In the genomic region with DNA sequence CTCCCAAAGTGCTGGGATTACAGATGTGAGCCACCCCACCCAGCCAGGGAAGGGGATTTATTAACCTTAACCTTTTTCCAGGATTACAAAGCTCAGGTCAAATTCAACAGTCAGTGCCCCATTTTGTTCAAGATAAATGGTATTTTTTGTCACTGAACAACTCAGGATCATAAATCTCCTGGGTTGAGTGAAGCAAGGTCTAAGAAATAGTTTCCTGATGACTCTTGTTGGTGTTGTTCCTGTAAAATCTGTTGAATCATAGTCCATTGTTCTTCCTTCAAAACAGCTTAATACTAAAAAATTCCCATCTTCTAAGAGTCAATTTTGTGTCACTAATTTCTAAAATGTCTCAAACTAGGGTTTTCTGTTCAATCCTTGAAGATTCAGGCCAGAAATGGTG, we compare ENCODE assay signal across 1 cellular context.
TF ChIP-seq lines count a peak whose summit lies in the region.

No MANE protein-coding gene starts in this region.

TF ChIP-seq in SK-N-SH, 30 proteins besides CTCF, POLR2A, EP300 and RAD21:
- TF ChIP-seq ELF1 (IDR thresholded peaks at IDR 0.05) (no peak), FOSL2 (IDR thresholded peaks at IDR 0.05; ENCODE audit: borderline replicate concordance, low read depth) (peak; percentile 57; the same call in 1 of the 2 replicates), JUND (IDR thresholded peaks at IDR 0.05) (peak; percentile 45; the same call in 1 of the 2 replicates), TCF12 (IDR thresholded peaks at IDR 0.05) (peak; percentile 45; the same call in 1 of the 2 replicates), RXRA (IDR thresholded peaks at IDR 0.05; ENCODE audit: borderline replicate concordance, low read depth) (no peak), NRF1 (IDR thresholded peaks at IDR 0.05; ENCODE audit: low read depth, low read length) (no peak), TEAD4 (IDR thresholded peaks at IDR 0.05; ENCODE audit: borderline replicate concordance, insufficient read depth) (no peak), TAF1 (IDR thresholded peaks at IDR 0.05; ENCODE audit: borderline replicate concordance, low read depth, low read length) (no peak), PBX3 (IDR thresholded peaks at IDR 0.05) (peak; percentile 91), GATA2 (CRISPR knock-in tag; IDR thresholded peaks at IDR 0.05) (no peak)
- TF ChIP-seq, protein P1, sequence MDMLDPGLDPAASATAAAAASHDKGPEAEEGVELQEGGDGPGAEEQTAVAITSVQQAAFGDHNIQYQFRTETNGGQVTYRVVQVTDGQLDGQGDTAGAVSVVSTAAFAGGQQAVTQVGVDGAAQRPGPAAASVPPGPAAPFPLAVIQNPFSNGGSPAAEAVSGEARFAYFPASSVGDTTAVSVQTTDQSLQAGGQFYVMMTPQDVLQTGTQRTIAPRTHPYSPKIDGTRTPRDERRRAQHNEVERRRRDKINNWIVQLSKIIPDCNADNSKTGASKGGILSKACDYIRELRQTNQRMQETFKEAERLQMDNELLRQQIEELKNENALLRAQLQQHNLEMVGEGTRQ (IDR thresholded peaks at IDR 0.05; ENCODE audit: borderline replicate concordance, low read depth, low read length) = no peak
- TF ChIP-seq, protein P2, sequence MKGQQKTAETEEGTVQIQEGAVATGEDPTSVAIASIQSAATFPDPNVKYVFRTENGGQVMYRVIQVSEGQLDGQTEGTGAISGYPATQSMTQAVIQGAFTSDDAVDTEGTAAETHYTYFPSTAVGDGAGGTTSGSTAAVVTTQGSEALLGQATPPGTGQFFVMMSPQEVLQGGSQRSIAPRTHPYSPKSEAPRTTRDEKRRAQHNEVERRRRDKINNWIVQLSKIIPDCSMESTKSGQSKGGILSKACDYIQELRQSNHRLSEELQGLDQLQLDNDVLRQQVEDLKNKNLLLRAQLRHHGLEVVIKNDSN (IDR thresholded peaks at IDR 0.05; ENCODE audit: borderline replicate concordance, low read depth) = no peak
- TF ChIP-seq, protein P3, sequence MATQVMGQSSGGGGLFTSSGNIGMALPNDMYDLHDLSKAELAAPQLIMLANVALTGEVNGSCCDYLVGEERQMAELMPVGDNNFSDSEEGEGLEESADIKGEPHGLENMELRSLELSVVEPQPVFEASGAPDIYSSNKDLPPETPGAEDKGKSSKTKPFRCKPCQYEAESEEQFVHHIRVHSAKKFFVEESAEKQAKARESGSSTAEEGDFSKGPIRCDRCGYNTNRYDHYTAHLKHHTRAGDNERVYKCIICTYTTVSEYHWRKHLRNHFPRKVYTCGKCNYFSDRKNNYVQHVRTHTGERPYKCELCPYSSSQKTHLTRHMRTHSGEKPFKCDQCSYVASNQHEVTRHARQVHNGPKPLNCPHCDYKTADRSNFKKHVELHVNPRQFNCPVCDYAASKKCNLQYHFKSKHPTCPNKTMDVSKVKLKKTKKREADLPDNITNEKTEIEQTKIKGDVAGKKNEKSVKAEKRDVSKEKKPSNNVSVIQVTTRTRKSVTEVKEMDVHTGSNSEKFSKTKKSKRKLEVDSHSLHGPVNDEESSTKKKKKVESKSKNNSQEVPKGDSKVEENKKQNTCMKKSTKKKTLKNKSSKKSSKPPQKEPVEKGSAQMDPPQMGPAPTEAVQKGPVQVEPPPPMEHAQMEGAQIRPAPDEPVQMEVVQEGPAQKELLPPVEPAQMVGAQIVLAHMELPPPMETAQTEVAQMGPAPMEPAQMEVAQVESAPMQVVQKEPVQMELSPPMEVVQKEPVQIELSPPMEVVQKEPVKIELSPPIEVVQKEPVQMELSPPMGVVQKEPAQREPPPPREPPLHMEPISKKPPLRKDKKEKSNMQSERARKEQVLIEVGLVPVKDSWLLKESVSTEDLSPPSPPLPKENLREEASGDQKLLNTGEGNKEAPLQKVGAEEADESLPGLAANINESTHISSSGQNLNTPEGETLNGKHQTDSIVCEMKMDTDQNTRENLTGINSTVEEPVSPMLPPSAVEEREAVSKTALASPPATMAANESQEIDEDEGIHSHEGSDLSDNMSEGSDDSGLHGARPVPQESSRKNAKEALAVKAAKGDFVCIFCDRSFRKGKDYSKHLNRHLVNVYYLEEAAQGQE (IDR thresholded peaks at IDR 0.05; ENCODE audit: low read depth, low read length) = no peak
